8 cellular contexts compared by ENCODE assay signal in genomic region chr5:168219515-168220410, GRCh38.
DNase-seq lines count a peak whose midpoint lies in the region; ATAC-seq and TF ChIP-seq lines count a peak whose summit lies in the region.

No MANE protein-coding gene starts in this region.

- H3K4me3 Mint-ChIP-seq in stimulated activated effector memory CD8-positive, alpha-beta T cell treated with anti-CD3 and anti-CD28 coated beads, Interleukin-12 subunit alpha, Interleukin-12 subunit beta, amount 100 ng/mL, for 72 hours = no peak overlapping the region

- peak; percentile 82 for ATAC-seq in HG02588 (IDR thresholded peaks at IDR 0.05; ENCODE audit: unreplicated experiment)
- ATAC-seq in stimulated activated effector memory CD8-positive, alpha-beta T cell treated with anti-CD3 and anti-CD28 coated beads, Interleukin-12 subunit alpha, Interleukin-12 subunit beta, amount 100 ng/mL, for 72 hours = no peak

- peak overlapping the region; percentile 19; the same call in 1 of the 2 replicates for H3K4me2 ChIP-seq in MM.1S (ENCODE audit: low read depth, low read length)

- H3K36me3 Mint-ChIP-seq in stimulated activated effector memory CD8-positive, alpha-beta T cell treated with anti-CD3 and anti-CD28 coated beads, Interleukin-12 subunit alpha, Interleukin-12 subunit beta, amount 100 ng/mL, for 72 hours = no peaks in the 10 kb centered on the region

- no peak overlapping the region for H3K9ac ChIP-seq in MM.1S (ENCODE audit: low read length)

- no peaks in the 10 kb centered on the region for H3K4me1 ChIP-seq in MM.1S (ENCODE audit: low read length)

- peak; percentile 87 for DNase-seq in AG20443 (ENCODE audit: low spot score)
- DNase-seq in MM.1S = peak; percentile 62
- peak; percentile 86 for DNase-seq in SK-MEL-5 (ENCODE audit: low read depth, low spot score)
- peak; percentile 69 for DNase-seq in cerebellum (ENCODE audit: low spot score)
- DNase-seq in kidney epithelial cell (ENCODE audit: low read depth) = peak; percentile 38
- peak; percentile 8 to 55 for DNase-seq in stimulated activated effector memory CD8-positive, alpha-beta T cell treated with anti-CD3 and anti-CD28 coated beads, Interleukin-12 subunit alpha, Interleukin-12 subunit beta, amount 100 ng/mL, for 72 hours (ENCODE audit: low spot score in 2 of 2)

- in situ Hi-C loops in SK-MEL-5 (cut with HindIII; ENCODE audit: low pct_unique_long_range_greater_than_20kb, low sequenced_read_pairs) = no loop called here

- H3K27ac ChIP-seq in MM.1S (ENCODE audit: low read length) = no peak overlapping the region

- TF ChIP-seq CTCF in GM12875 (IDR thresholded peaks at IDR 0.05; ENCODE audit: borderline replicate concordance, insufficient read depth, low read depth, low read length) (peak; percentile 80), MM.1S (IDR thresholded peaks at IDR 0.05; ENCODE audit: low read length) (peak; percentile 90), kidney epithelial cell (IDR thresholded peaks at IDR 0.05; ENCODE audit: insufficient read depth, low read length, poor library complexity, severe bottlenecking) (peak; percentile 77)

- no peaks in the 10 kb centered on the region for H3K4me1 Mint-ChIP-seq in stimulated activated effector memory CD8-positive, alpha-beta T cell treated with anti-CD3 and anti-CD28 coated beads, Interleukin-12 subunit alpha, Interleukin-12 subunit beta, amount 100 ng/mL, for 72 hours

- H3K79me2 ChIP-seq in MM.1S (ENCODE audit: low read length) = no peaks in the 10 kb centered on the region

- peak overlapping the region; percentile 43 for H2AFZ ChIP-seq in MM.1S (ENCODE audit: low read length)

- H4K20me1 ChIP-seq in MM.1S (ENCODE audit: insufficient read depth, low read length) = no peaks in the 10 kb centered on the region

- H3K4me3 ChIP-seq in GM12875 (ENCODE audit: low read depth, low read length) (no peak overlapping the region), MM.1S (ENCODE audit: low read length) (no peak overlapping the region), kidney epithelial cell (ENCODE audit: low read depth, low read length) (no peak overlapping the region)

- H3K9me3 Mint-ChIP-seq in stimulated activated effector memory CD8-positive, alpha-beta T cell treated with anti-CD3 and anti-CD28 coated beads, Interleukin-12 subunit alpha, Interleukin-12 subunit beta, amount 100 ng/mL, for 72 hours = no peaks in the 10 kb centered on the region

- H3K9me2 ChIP-seq in MM.1S (replicated peaks; ENCODE audit: insufficient read depth, low read length) = no peaks in the 10 kb centered on the region

- no peaks in the 10 kb centered on the region for H3K36me3 ChIP-seq in MM.1S (replicated peaks; ENCODE audit: insufficient read depth, low read length)
- no peaks in the 10 kb centered on the region for H3K36me3 ChIP-seq in kidney epithelial cell (ENCODE audit: control insufficient read depth, insufficient read depth, low read length)

- no peaks in the 10 kb centered on the region; the same call in 1 of the 2 replicates for H3K27me3 ChIP-seq in MM.1S (replicated peaks; ENCODE audit: insufficient read depth, low read length)
- H3K27me3 ChIP-seq in kidney epithelial cell (ENCODE audit: control insufficient read depth, insufficient read depth, low read length) = no peaks in the 10 kb centered on the region

- no peaks in the 10 kb centered on the region for H3K9me3 ChIP-seq in MM.1S (replicated peaks; ENCODE audit: insufficient read depth, low read length)

- no peak overlapping the region for H3K27ac Mint-ChIP-seq in stimulated activated effector memory CD8-positive, alpha-beta T cell treated with anti-CD3 and anti-CD28 coated beads, Interleukin-12 subunit alpha, Interleukin-12 subunit beta, amount 100 ng/mL, for 72 hours

- H3F3A ChIP-seq in MM.1S (ENCODE audit: insufficient read depth, low read length) = no peaks in the 10 kb centered on the region

Comparison
In these comparisons a context has a peak if more than half of its experiments do, and no peak if none do; other contexts are left out.
1. DNase-seq: peak in every context shown above with its lines; median percentile 87 in AG20443; 86 in SK-MEL-5; 69 in cerebellum; 62 in MM.1S; 38 in kidney epithelial cell; 32 in stimulated activated effector memory CD8-positive, alpha-beta T cell treated with anti-CD3 and anti-CD28 coated beads, Interleukin-12 subunit alpha, Interleukin-12 subunit beta, amount 100 ng/mL, for 72 hours.